8 cellular contexts compared by ENCODE assay signal in the genomic region with DNA sequence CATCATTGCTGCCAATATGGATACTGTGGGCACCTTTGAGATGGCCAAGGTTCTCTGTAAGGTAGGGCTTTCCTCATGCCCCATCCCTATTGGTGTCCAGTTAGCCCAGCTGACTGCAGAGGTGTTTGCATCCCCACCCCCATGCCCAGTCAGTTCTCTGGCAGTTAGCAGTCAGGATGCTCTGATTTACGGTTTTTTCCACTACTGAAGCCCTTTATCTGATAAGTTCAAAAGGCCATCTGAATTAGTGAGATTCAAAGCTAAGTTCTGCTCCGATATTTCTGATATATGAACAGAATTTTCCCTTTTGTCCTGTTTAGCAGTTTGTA. TPM values are rescaled to one million over a fixed set of nuclear protein-coding genes. Genes with fewer than 3 reads are reported as not detected.
A peak's percentile ranks its signal among the peaks of the same experiment; 100 is the strongest.
DNase-seq lines count a peak whose midpoint lies in the region; ATAC-seq and TF ChIP-seq lines count a peak whose summit lies in the region.

No MANE protein-coding gene starts in this region.

- ATAC-seq in right lobe of liver = no peak
- no peak for ATAC-seq in upper lobe of left lung (ENCODE audit: low FRiP score in 2 of 2)
- no peak for ATAC-seq in GM21529 (IDR thresholded peaks at IDR 0.05; ENCODE audit: unreplicated experiment)

- DNase-seq in activated effector memory CD4-positive, alpha-beta T cell treated with anti-CD3 and anti-CD28 coated beads, Interleukin-2, amount 50 U/mL, for 16 hours = peak; percentile 69
- no peak for DNase-seq in activated effector memory CD4-positive, alpha-beta T cell treated with Interleukin-2 at 50 U/mL for 16 hours
- no peak for DNase-seq in adipocyte (ENCODE audit: low read depth)
- DNase-seq in right lobe of liver = peak in 1 of 3 donors; percentile 44
- no peak for DNase-seq in upper lobe of left lung
- DNase-seq in NCI-H1105 (lab: John Stamatoyannopoulos, UW) = no peak
- no peak for DNase-seq in T1000 (lab: John Stamatoyannopoulos, UW)

- peak overlapping the region; percentile 94 for H3K9ac ChIP-seq in adipocyte (ENCODE audit: low read length)

- H3K4me3 ChIP-seq in adipocyte (ENCODE audit: low read length) (peak overlapping the region; percentile 92), right lobe of liver (peak overlapping the region; percentile 81 to 97 (median 95)), upper lobe of left lung (peak overlapping the region; percentile 71 to 90 (median 79))

- H3K27me3 ChIP-seq in adipocyte (replicated peaks; ENCODE audit: control insufficient read depth, insufficient read depth, low read length) (no peaks in the 10 kb centered on the region), right lobe of liver (no peaks in the 10 kb centered on the region), upper lobe of left lung (no peaks in the 10 kb centered on the region)

- TF ChIP-seq CTCF in right lobe of liver (IDR thresholded peaks at IDR 0.05) (no peak), upper lobe of left lung (IDR thresholded peaks at IDR 0.05) (no peak)

- H3K27ac ChIP-seq in right lobe of liver (peak overlapping the region in 1 of 3 donors; percentile 85), upper lobe of left lung (peak overlapping the region; percentile 88 to 92 (median 91))

- H3K36me3 ChIP-seq in adipocyte (ENCODE audit: control insufficient read depth, insufficient read depth, low read length, severe bottlenecking) = peaks cover 35% of the 10 kb centered on the region
- H3K36me3 ChIP-seq in right lobe of liver = peaks cover under 1 to 30% (median 15%) of the 10 kb centered on the region in 4 donors
- peaks cover 15 to 40% (median 31%) of the 10 kb centered on the region in 4 donors for H3K36me3 ChIP-seq in upper lobe of left lung

- TF ChIP-seq POLR2A in right lobe of liver (IDR thresholded peaks at IDR 0.05) = no peak
- TF ChIP-seq POLR2A in upper lobe of left lung (IDR thresholded peaks at IDR 0.05) = no peak

- no peak for TF ChIP-seq EP300 in upper lobe of left lung (IDR thresholded peaks at IDR 0.05)

- WGBS in right lobe of liver (ENCODE audit: insufficient coverage, low coverage, low lambda C conversion rate, missing lambda C conversion rate) = 56% methylated on average over 2 of the region's 2 CpGs
- 65 to 74% methylated on average over 2 of the region's 2 CpGs for WGBS in upper lobe of left lung, 2 donors

- no peaks in the 10 kb centered on the region for H3K9me3 ChIP-seq in adipocyte (ENCODE audit: control insufficient read depth, low read length)
- H3K9me3 ChIP-seq in right lobe of liver = no peaks in the 10 kb centered on the region
- no peaks in the 10 kb centered on the region for H3K9me3 ChIP-seq in upper lobe of left lung

- H3K4me1 ChIP-seq in adipocyte (ENCODE audit: control insufficient read depth, insufficient read depth, low read length) = peaks cover 40% of the 10 kb centered on the region
- H3K4me1 ChIP-seq in right lobe of liver = peaks cover 0 to 38% (median 8%) of the 10 kb centered on the region in 4 donors
- H3K4me1 ChIP-seq in upper lobe of left lung = peaks cover 23 to 52% (median 29%) of the 10 kb centered on the region in 4 donors

- intact Hi-C loops in right lobe of liver (cut with DNase I) = no loop called here

RNA-seq across cellular contexts. Expression of gene GMPR2, which starts 0.8 kb away (rescaled TPM):
- total RNA-seq in right lobe of liver (10 to 100 TPM; 26.2 to 40.2 (median 34.2) TPM), upper lobe of left lung (10 to 100 TPM; 26.2 to 76.9 (median 47.2) TPM)

RNA-seq across cellular contexts. Expression of gene NEDD8, which starts 1.3 kb away (rescaled TPM):
- 10 to 100 TPM; 60.0 to 72.9 (median 68.7) TPM for total RNA-seq in right lobe of liver
- total RNA-seq in upper lobe of left lung = 100 to 1,000 TPM in 4 of 6 donors, 10 to 100 TPM in 2; 39.8 to 144 (median 121) TPM

RNA-seq across cellular contexts. Expression of gene TINF2, which starts 8.9 kb away (rescaled TPM):
- 10 to 100 TPM; 13.4 to 28.1 (median 24.1) TPM for total RNA-seq in right lobe of liver
- 100 to 1,000 TPM in 1 of 6 donors, 10 to 100 TPM in 5; 46.1 to 109 (median 86.4) TPM for total RNA-seq in upper lobe of left lung

RNA-seq across cellular contexts. Expression of gene MDP1, which starts 17.6 kb away (rescaled TPM):
- 1 to 10 TPM; 3.7 to 6.3 (median 4.9) TPM for total RNA-seq in right lobe of liver
- total RNA-seq in upper lobe of left lung = 10 to 100 TPM in 4 of 6 donors, 1 to 10 TPM in 2; 8.1 to 21.1 (median 12.7) TPM

RNA-seq across cellular contexts. Expression of gene CHMP4A, which starts 20.2 kb away (rescaled TPM):
- total RNA-seq in right lobe of liver = 10 to 100 TPM; 11.9 to 28.9 (median 17.1) TPM
- 100 to 1,000 TPM in 1 of 6 donors, 10 to 100 TPM in 5; 39.9 to 112 (median 61.5) TPM for total RNA-seq in upper lobe of left lung
